In the genomic region with DNA sequence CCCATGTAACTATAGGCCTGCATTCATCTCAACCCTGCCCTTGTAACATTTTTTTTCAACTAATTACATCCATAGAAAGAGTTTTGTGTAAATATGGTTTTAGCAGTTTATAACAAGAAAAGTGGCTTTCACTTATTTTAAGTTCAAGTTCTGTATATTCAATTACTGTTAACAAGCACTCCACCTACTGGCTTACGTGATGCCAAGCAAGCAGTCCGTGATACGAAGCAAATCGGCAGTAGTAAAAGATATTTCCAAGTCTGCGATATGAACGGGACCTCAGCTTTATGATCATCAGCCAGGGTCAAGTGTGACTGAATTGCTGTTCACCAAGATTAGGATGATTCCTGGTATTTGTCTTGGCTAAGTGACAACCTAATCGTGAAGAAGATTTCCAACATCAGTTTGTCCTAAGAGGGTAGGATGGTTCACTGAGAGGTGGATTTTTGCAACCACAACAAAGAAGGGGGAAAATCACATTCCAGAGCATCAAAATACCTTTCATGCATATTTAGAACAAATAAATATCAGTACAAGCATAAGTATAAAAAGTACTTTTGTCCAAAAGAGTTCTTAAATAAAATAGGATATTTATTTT, we compare ENCODE assay signal across 8 cellular contexts.
DNase-seq lines count a peak whose midpoint lies in the region; ATAC-seq, FAIRE-seq and TF ChIP-seq lines count a peak whose summit lies in the region.

No MANE protein-coding gene starts in this region.

- no peak for FAIRE-seq in GM19239 (lab: Jason Lieb, UNC)

- no peak overlapping the region for H3K4me3 ChIP-seq in AG10803 (ENCODE audit: low read length)
- no peak overlapping the region for H3K4me3 ChIP-seq in HL-60 (replicated peaks; ENCODE audit: insufficient read depth, low read length)
- H3K4me3 ChIP-seq in Panc1 (ENCODE audit: low read depth in 2 of 2, low read length in 2 of 2), result no peak overlapping the region

- intact Hi-C loops in Panc1 (cut with micrococcal nuclease; ENCODE audit: unreplicated experiment), result loop anchor here (5.0 kb wide), 1 partner anchor 465 kb away; no protein-coding TSS in a partner anchor

- peak; percentile 61 for DNase-seq in AG10803 (ENCODE audit: low read depth)
- peak in 1 of 2 experiments; percentile 3 for DNase-seq in HL-60 (ENCODE audit: low read depth in 1 of 2, low spot score in 1 of 2)
- peak; percentile 7 for DNase-seq in Panc1 (ENCODE audit: low read depth, low spot score)
- peak; percentile 47 for DNase-seq in glomerular visceral epithelial cell (ENCODE audit: extremely low spot score)
- no peak for DNase-seq in GOT3 (lab: John Stamatoyannopoulos, UW)
- no peak for DNase-seq in GM19239 (ENCODE audit: insufficient read length, low spot score)
- no peak for DNase-seq in activated CD4-positive, CD25-positive, alpha-beta regulatory T cell treated with anti-CD3 and anti-CD28 coated beads, Interleukin-2, amount 50 U/mL, for 72 hours

- POLR2A ChIA-PET in Panc1 (lab: Charles Lee), result no interaction called here

- CTCF ChIA-PET in Panc1 (lab: Charles Lee), result no interaction called here

- no peaks in the 10 kb centered on the region for H3K4me1 ChIP-seq in Panc1 (ENCODE audit: control insufficient read depth, insufficient read depth, low read length)

- ATAC-seq in Panc1 (no peak), HG02852 (IDR thresholded peaks at IDR 0.05; ENCODE audit: unreplicated experiment) (no peak)

- TF ChIP-seq CTCF in AG10803 (conservative IDR thresholded peaks at IDR 0.05; ENCODE audit: low read length), result peak; percentile 86
- TF ChIP-seq CTCF in HL-60 (IDR thresholded peaks at IDR 0.05; ENCODE audit: insufficient read depth, low read length), result peak; percentile 36
- peak; percentile 60 for TF ChIP-seq CTCF in Panc1 (IDR thresholded peaks at IDR 0.05)

- in situ Hi-C loops in Panc1 (cut with HindIII; ENCODE audit: low pct_unique_long_range_greater_than_20kb, low sequenced_read_pairs), result no loop called here

- BruUV-seq in Panc1 (replicated peaks; lab: Mats Ljungman, UMichigan), result no TSS peak

- H3K9me3 ChIP-seq in Panc1 (ENCODE audit: control insufficient read depth, insufficient read depth, low read depth, low read length), result no peaks in the 10 kb centered on the region

- H3K27ac ChIP-seq in HL-60 (replicated peaks) (no peak overlapping the region), Panc1 (ENCODE audit: low read length) (no peak overlapping the region)

- H3K27me3 ChIP-seq in HL-60 (ENCODE audit: insufficient read depth, poor library complexity, severe bottlenecking), result peaks cover 2% of the 10 kb centered on the region
- H3K27me3 ChIP-seq in Panc1 (ENCODE audit: control insufficient read depth, insufficient read depth, low read length), result no peaks in the 10 kb centered on the region

- H3K36me3 ChIP-seq in Panc1 (ENCODE audit: control insufficient read depth, insufficient read depth, low read length), result no peaks in the 10 kb centered on the region

Comparison
In these comparisons a context has a peak if more than half of its experiments do, and no peak if none do; other contexts are left out.
1. DNase-seq: peak in AG10803 (single experiment), Panc1 (single experiment) and glomerular visceral epithelial cell (single experiment); none in GOT3 (single experiment), GM19239 (single experiment) and activated CD4-positive, CD25-positive, alpha-beta regulatory T cell treated with anti-CD3 and anti-CD28 coated beads, Interleukin-2, amount 50 U/mL, for 72 hours (single experiment).
2. CTCF ChIP-seq: peak in every context shown above with its lines; median percentile 86 in AG10803; 60 in Panc1; 36 in HL-60.